Comparison of ENCODE assay signal across 16 cellular contexts in genomic region chr2:119468154-119468955, GRCh38. TPM values are rescaled to one million over a fixed set of nuclear protein-coding genes. Genes with fewer than 3 reads are reported as not detected.
DNase-seq lines count a peak whose midpoint lies in the region; ATAC-seq, FAIRE-seq and TF ChIP-seq lines count a peak whose summit lies in the region.
"Had no signal": no experiment of that assay in that cellular context is flagged by ENCODE, and none has a peak within 500 bp of the region (broad histone marks: within the 10 kb centered on the region; RNA-seq: fewer than 3 reads in every experiment).

No MANE protein-coding gene starts in this region.

- H3K4me3 ChIP-seq in bronchial epithelial cell (ENCODE audit: low read depth, low read length) (no peak overlapping the region), sigmoid colon (no peak overlapping the region)
- H3K4me3 ChIP-seq: SK-N-MC had no signal

- no peak for TF ChIP-seq POLR2A in sigmoid colon (IDR thresholded peaks at IDR 0.05)

- H3K27me3 ChIP-seq in bronchial epithelial cell (ENCODE audit: control insufficient read depth, insufficient read depth, low read length) (no peaks in the 10 kb centered on the region), sigmoid colon (no peaks in the 10 kb centered on the region)

- intact Hi-C loops in sigmoid colon (cut with DNase I): no loop called here

- ATAC-seq in GM19463 (IDR thresholded peaks at IDR 0.05; ENCODE audit: unreplicated experiment) (peak; percentile 56), HG02884 (IDR thresholded peaks at IDR 0.05; ENCODE audit: unreplicated experiment) (peak; percentile 59)

- WGBS in sigmoid colon, 2 donors: 67 to 68% methylated on average over 3 of the region's 3 CpGs

- no peak for FAIRE-seq in bronchial epithelial cell (lab: Jason Lieb, UNC)
- FAIRE-seq: GM12891 had no signal

- DNase-seq in bronchial epithelial cell (ENCODE audit: low read depth) (peak; percentile 12), sigmoid colon (peak; percentile 13), GM19238 (ENCODE audit: insufficient read length, low spot score) (no peak), NCI-H1105 (lab: John Stamatoyannopoulos, UW) (no peak), middle frontal gyrus (ENCODE audit: extremely low spot score, low spot score) (no peak)
- DNase-seq: activated CD4-positive, alpha-beta memory T cell treated with anti-CD3 and anti-CD28 coated beads, Interleukin-2, amount 10 ng/mL, durations not matched to agents 7 days and 5 days; anterior cingulate cortex; effector CD8-positive, alpha-beta T cell; NCI-H1092 treated with DMSO at 0.1 percent for 48 hours had no signal

- no peaks in the 10 kb centered on the region for H3K36me3 ChIP-seq in bronchial epithelial cell (ENCODE audit: control insufficient read depth, insufficient read depth, low read length)
- H3K36me3 ChIP-seq in sigmoid colon: no peaks in the 10 kb centered on the region

- H3K9me3 ChIP-seq in sigmoid colon: no peaks in the 10 kb centered on the region

- TF ChIP-seq EP300 in sigmoid colon (IDR thresholded peaks at IDR 0.05): no peak

- no peak overlapping the region for H3K27ac ChIP-seq in sigmoid colon
- H3K27ac ChIP-seq: SK-N-MC had no signal

- TF ChIP-seq CTCF in bronchial epithelial cell (IDR thresholded peaks at IDR 0.05; ENCODE audit: insufficient read depth, low read length, severe bottlenecking): no peak
- no peak for TF ChIP-seq CTCF in sigmoid colon (IDR thresholded peaks at IDR 0.05)

- no peaks in the 10 kb centered on the region for H3K4me1 ChIP-seq in sigmoid colon

RNA-seq across cellular contexts. Expression of gene TMEM37, which starts 36.7 kb away (rescaled TPM):
- total RNA-seq in bronchial epithelial cell: 0.26 TPM in 1 of 2 replicates, not detected in the other
- total RNA-seq in sigmoid colon: 1 to 10 TPM in 3 of 4 donors, under 1 TPM in 1; 0.55 to 6.1 (median 2.6) TPM
- polyA plus RNA-seq in sigmoid colon: 10 to 100 TPM; 45.0 to 96.9 (median 69.7) TPM
- total RNA-seq: activated CD4-positive, alpha-beta memory T cell treated with anti-CD3 and anti-CD28 coated beads, Interleukin-2, amount 10 ng/mL, durations not matched to agents 7 days and 5 days; frontal cortex had no signal

RNA-seq across cellular contexts. Expression of gene SCTR, which starts 55.9 kb away (rescaled TPM):
- total RNA-seq in bronchial epithelial cell: not detected in 2 replicates
- total RNA-seq in sigmoid colon: not detected
- polyA plus RNA-seq in sigmoid colon: under 1 TPM in 1 of 3 donors, not detected in 2; 0.16 TPM
- total RNA-seq: activated CD4-positive, alpha-beta memory T cell treated with anti-CD3 and anti-CD28 coated beads, Interleukin-2, amount 10 ng/mL, durations not matched to agents 7 days and 5 days; osteocyte; subcutaneous adipose tissue had no signal

Comparison
In these comparisons a context has a peak if more than half of its experiments do, and no peak if none do; other contexts are left out.
1. DNase-seq: peak in bronchial epithelial cell (single experiment) and sigmoid colon (single experiment); none in GM19238 (single experiment), NCI-H1105 (single experiment) and middle frontal gyrus (single experiment).